ENCODE assay signal across 22 cellular contexts in genomic region chr17:54626146-54626703, GRCh38.
DNase-seq lines count a peak whose midpoint lies in the region; FAIRE-seq and TF ChIP-seq lines count a peak whose summit lies in the region.
"Had no signal": no experiment of that assay in that cellular context is flagged by ENCODE, and none has a peak within 500 bp of the region (broad histone marks: within the 10 kb centered on the region; RNA-seq: fewer than 3 reads in every experiment).

No MANE protein-coding gene starts in this region.

- H3K56ac ChIP-seq in H1 (replicated peaks; ENCODE audit: insufficient read length, low read depth, low read length): no peak overlapping the region

- no peak for TF ChIP-seq RAD21 in H1 (IDR thresholded peaks at IDR 0.05 in 1 of 2, conservative IDR thresholded peaks at IDR 0.05 in 1 of 2; ENCODE audit: low read depth in 2 of 2, low read length in 2 of 2)

- no peaks in the 10 kb centered on the region for H3K27me3 ChIP-seq in HUES48 (ENCODE audit: control insufficient read depth, insufficient read depth, low read length)
- H3K27me3 ChIP-seq in H1 (replicated peaks in 1 of 4; ENCODE audit: control insufficient read depth in 3 of 4, extremely low read depth in 1 of 4, insufficient read depth in 3 of 4, low read length in 3 of 4): no peaks in the 10 kb centered on the region
- no peaks in the 10 kb centered on the region for H3K27me3 ChIP-seq in ovary

- H3K27ac ChIP-seq in HUES48 (ENCODE audit: low read depth, low read length) (peak overlapping the region; percentile 91), H1 (ENCODE audit: low read depth, low read length) (peak overlapping the region; percentile 21; the same call in 1 of the 2 replicates), ovary (no peak overlapping the region)
- H3K27ac ChIP-seq: HL-60 had no signal

- H3K4me1 ChIP-seq in HUES48 (ENCODE audit: control insufficient read depth, insufficient read depth, low read length) (peaks cover 46% of the 10 kb centered on the region), H1 (replicated peaks in 1 of 4; ENCODE audit: control insufficient read depth in 3 of 4, insufficient read depth in 4 of 4, low read length in 3 of 4) (peaks cover 2 to 17% (median 12%) of the 10 kb centered on the region in 4 experiments; a peak in 4 of 7 replicates), ovary (ENCODE audit: insufficient read depth) (no peaks in the 10 kb centered on the region)

- POLR2A ChIA-PET in H1 (lab: Charles Lee; ENCODE audit: partially characterized antibody): interaction anchor here (0.7 kb wide), 1 partner anchor 47 kb away, joined by 3 read pairs; no protein-coding TSS in a partner anchor

- peak; percentile 73 for FAIRE-seq in H1 (lab: Jason Lieb, UNC)
- no peak for FAIRE-seq in GM19239 (lab: Jason Lieb, UNC)
- FAIRE-seq: K562, RCC 7860 had no signal

- H3K4me2 ChIP-seq in H1 (ENCODE audit: insufficient read depth in 1 of 2, low read depth in 2 of 2, low read length in 2 of 2): peak overlapping the region; percentile 5 to 22; a peak in 2 of 4 replicates

- no peaks in the 10 kb centered on the region for H3K36me3 Mint-ChIP-seq in immature natural killer cell
- H3K36me3 Mint-ChIP-seq: CD4-positive, CD25-positive, alpha-beta regulatory T cell; T-cell had no signal

- no peak overlapping the region for H4K8ac ChIP-seq in H1 (ENCODE audit: extremely low read depth, insufficient read depth, low read length)

- H3K4ac ChIP-seq in H1 (replicated peaks; ENCODE audit: insufficient read length, low read depth, low read length): no peak overlapping the region

- no peaks in the 10 kb centered on the region for H3K4me1 Mint-ChIP-seq in immature natural killer cell
- H3K4me1 Mint-ChIP-seq: CD4-positive, CD25-positive, alpha-beta regulatory T cell; T-cell had no signal

- no peak overlapping the region for H2BK120ac ChIP-seq in H1 (replicated peaks; ENCODE audit: low read depth, low read length)

- DNase-seq in H1 (ENCODE audit: low read depth in 1 of 2, low spot score in 2 of 2): peak; percentile 50 to 60
- peak; percentile 50 for DNase-seq in iPS-NIHi7 (ENCODE audit: extremely low spot score)
- no peak for DNase-seq in ovary
- no peak for DNase-seq in GM19239 (ENCODE audit: insufficient read length, low spot score)
- DNase-seq in immature natural killer cell: no peak
- no peak for DNase-seq in inferior parietal cortex (ENCODE audit: extremely low spot score)
- DNase-seq: AML-193; CD4-positive, CD25-positive, alpha-beta regulatory T cell; COR-L47; DMS153; GF-D8; GOT3; NCI-H1105; NCI-H1694; NCI-H2081 treated with DMSO at 0.1 percent for 48 hours; NCI-H446 treated with DMSO at 0.1 percent for 48 hours; SHP77; T-cell had no signal

- peak overlapping the region; percentile 40 for H3K18ac ChIP-seq in H1 (ENCODE audit: extremely low read depth, low read length)

- intact Hi-C loops in ovary (cut with DNase I): no loop called here

- TF ChIP-seq CTCF in H1 (IDR thresholded peaks at IDR 0.05; ENCODE audit: control extremely low read depth in 1 of 3, insufficient read depth in 1 of 3, low read depth in 1 of 3, low read length in 3 of 3): no peak
- no peak for TF ChIP-seq CTCF in ovary (IDR thresholded peaks at IDR 0.05)

- H3K9ac ChIP-seq in HUES48 (ENCODE audit: low read depth, low read length) (0 out of 2 replicates have a peak overlapping the region, but pooled peaks have one; percentile 11), H1 (replicated peaks in 1 of 4; ENCODE audit: extremely low read depth in 1 of 4, low read depth in 3 of 4, low read length in 3 of 4) (no peak overlapping the region)

- WGBS in H1 (ENCODE audit: extremely low coverage in 1 of 2, insufficient coverage in 1 of 2, insufficient read length in 1 of 2, insufficient replicate concordance in 2 of 2, low coverage in 1 of 2, low lambda C conversion rate in 2 of 2, missing lambda C conversion rate in 1 of 2), 2 experiments: 6% methylated on average over 2 of the region's 2 CpGs; no CpG with 5 or more reads in 1 of the 2 experiments
- 56 to 61% (median 58%) methylated on average over 2 of the region's 2 CpGs for whole genome bisulfite sequencing in ovary, 3 donors

- no peaks in the 10 kb centered on the region for H3K36me3 ChIP-seq in HUES48 (ENCODE audit: control insufficient read depth, insufficient read depth, low read length)
- no peaks in the 10 kb centered on the region for H3K36me3 ChIP-seq in H1 (ENCODE audit: control insufficient read depth in 2 of 4, insufficient read depth in 4 of 4, low read length in 3 of 4)
- H3K36me3 ChIP-seq in ovary: no peaks in the 10 kb centered on the region

- H3K9me3 Mint-ChIP-seq in immature natural killer cell: peaks cover 0 to 10% (median 4%) of the 10 kb centered on the region in 6 donors

- no peak overlapping the region for H2BK12ac ChIP-seq in H1 (ENCODE audit: low read depth, low read length)

- no peak overlapping the region for H3K4me3 Mint-ChIP-seq in immature natural killer cell
- H3K4me3 Mint-ChIP-seq: CD4-positive, CD25-positive, alpha-beta regulatory T cell; T-cell had no signal

- H3K27me3 Mint-ChIP-seq in immature natural killer cell (ENCODE audit: low read depth in 3 of 3): peaks cover 0 to 1% (median 0%) of the 10 kb centered on the region in 3 donors
- H3K27me3 Mint-ChIP-seq: CD4-positive, CD25-positive, alpha-beta regulatory T cell; T-cell had no signal

- no peak overlapping the region for H3K23ac ChIP-seq in H1 (ENCODE audit: insufficient read length)

- CTCF ChIA-PET in H1 (lab: Charles Lee; ENCODE audit: partially characterized antibody): interaction anchor here (1.0 kb wide), 1 partner anchor 560 kb away, joined by 3 read pairs; no protein-coding TSS in a partner anchor

- TF ChIP-seq POLR2A in H1 (IDR thresholded peaks at IDR 0.05; ENCODE audit: control extremely low read depth in 1 of 2, low read depth in 2 of 2, low read length in 2 of 2) (no peak), ovary (IDR thresholded peaks at IDR 0.05) (no peak)

- no peak overlapping the region for H2BK15ac ChIP-seq in H1 (ENCODE audit: low read length)

- no peak overlapping the region; the same call in 1 of the 2 replicates for H2BK20ac ChIP-seq in H1 (ENCODE audit: low read length)

- no peak overlapping the region for H3K14ac ChIP-seq in H1 (ENCODE audit: insufficient read length)

- no peak overlapping the region for H2AK5ac ChIP-seq in H1 (ENCODE audit: low read depth, low read length)

- no peaks in the 10 kb centered on the region for H3K79me2 ChIP-seq in H1 (ENCODE audit: control insufficient read depth in 1 of 2, insufficient read depth in 2 of 2, low read length in 2 of 2)

- H3K4me3 ChIP-seq in HUES48 (ENCODE audit: low read depth, low read length) (no peak overlapping the region), H1 (ENCODE audit: extremely low read depth in 1 of 4, insufficient read depth in 2 of 4, low read depth in 3 of 4, low read length in 4 of 4) (peak overlapping the region in 1 of 4 experiments; percentile 8; a peak in 1 of 8 replicates), ovary (no peak overlapping the region)
- H3K4me3 ChIP-seq: K562 had no signal

- no peaks in the 10 kb centered on the region for H3K9me3 ChIP-seq in HUES48 (ENCODE audit: control insufficient read depth, insufficient read depth, low read length)
- H3K9me3 ChIP-seq in H1 (ENCODE audit: insufficient read depth in 2 of 2, low read depth in 1 of 2, low read length in 1 of 2): no peaks in the 10 kb centered on the region
- no peaks in the 10 kb centered on the region for H3K9me3 ChIP-seq in ovary

- H4K91ac ChIP-seq in H1 (replicated peaks; ENCODE audit: insufficient read length, low read length): no peak overlapping the region

- H3K23me2 ChIP-seq in H1 (ENCODE audit: low read depth, low read length): no peaks in the 10 kb centered on the region

- no peaks in the 10 kb centered on the region for H3K79me1 ChIP-seq in H1 (ENCODE audit: low read depth, low read length)

- TF ChIP-seq EP300 in H1 (IDR thresholded peaks at IDR 0.05; ENCODE audit: borderline replicate concordance in 1 of 2, low read depth in 2 of 2, low read length in 2 of 2): no peak; a peak in 1 of 3 replicates
- TF ChIP-seq EP300 in ovary (IDR thresholded peaks at IDR 0.05): no peak

- 0 out of 2 replicates have a peak overlapping the region, but pooled peaks have one; percentile 37 for H2AFZ ChIP-seq in H1 (ENCODE audit: low read length)

- H4K5ac ChIP-seq in H1 (ENCODE audit: insufficient read length, low read depth, low read length): peak overlapping the region; percentile 28

- no peaks in the 10 kb centered on the region for H4K20me1 ChIP-seq in H1 (replicated peaks in 1 of 2; ENCODE audit: control insufficient read depth in 1 of 2, insufficient read depth in 2 of 2, low read length in 2 of 2)

- no peak overlapping the region for H2BK5ac ChIP-seq in H1 (ENCODE audit: low read depth, low read length)

- H3K27ac Mint-ChIP-seq in immature natural killer cell: no peak overlapping the region
- H3K27ac Mint-ChIP-seq: T-cell had no signal

TF ChIP-seq in H1, 55 proteins besides CTCF, POLR2A, EP300 and RAD21 (continues in another document):
- TF ChIP-seq BACH1 (IDR thresholded peaks at IDR 0.05; ENCODE audit: low read length): 0 out of 2 replicates have a peak, but pooled peaks have one; percentile 9
- TF ChIP-seq HDAC2 (IDR thresholded peaks at IDR 0.05; ENCODE audit: borderline replicate concordance in 1 of 2, low read depth in 2 of 2, low read length in 2 of 2): peak; percentile 68 to 84; a peak in 1 of 4 replicates

Comparison
In these comparisons a context has a peak if more than half of its experiments do, and no peak if none do; other contexts are left out.
1. H3K27ac ChIP-seq: peak in HUES48 (single experiment) and H1 (single experiment); none in ovary (0 of 2).
2. DNase-seq: peak in H1 (2 of 2) and iPS-NIHi7 (single experiment); none in ovary (0 of 5), GM19239 (single experiment), immature natural killer cell (0 of 3) and inferior parietal cortex (single experiment).